Comparison of ENCODE assay signal across 20 cellular contexts in genomic region chr11:8740156-8740555, GRCh38.
"Had no signal": no experiment of that assay in that cellular context is flagged by ENCODE, and none has a peak within 500 bp of the region (broad histone marks: within the 10 kb centered on the region; RNA-seq: fewer than 3 reads in every experiment).

No MANE protein-coding gene starts in this region.

- H3K36me3 ChIP-seq: ovary, thoracic aorta, upper lobe of right lung, vagina had no signal

- H3K4me3 ChIP-seq: dorsolateral prefrontal cortex, esophagus squamous epithelium, lung, ovary, psoas muscle, skin epidermis, spleen, thoracic aorta, tibial nerve, upper lobe of right lung, vagina had no signal

- DNase-seq: dorsolateral prefrontal cortex; effector CD8-positive, alpha-beta T cell; endodermal cell; esophagus squamous epithelium; head of caudate nucleus; kidney; natural killer cell; occipital lobe; ovary; posterior cingulate gyrus; psoas muscle; right cardiac atrium; spleen; stimulated activated naive B cell treated with anti-CD40 and anti-IgM and Interleukin-4, amounts not matched to agents 10 μg/mL and 1 μg/mL and 100 μg/mL, for 72 hours; upper lobe of right lung had no signal

- ATAC-seq: natural killer cell; psoas muscle; stimulated activated naive B cell treated with anti-CD40 and anti-IgM and Interleukin-4, amounts not matched to agents 10 μg/mL and 1 μg/mL and 100 μg/mL, for 72 hours had no signal

- H3K27me3 ChIP-seq: dorsolateral prefrontal cortex, esophagus squamous epithelium, ovary, spleen, tibial nerve, upper lobe of right lung, vagina had no signal

- H3K9me3 ChIP-seq: esophagus squamous epithelium, ovary, psoas muscle, spleen, thoracic aorta, tibial nerve, upper lobe of right lung, vagina had no signal

- H3K27ac ChIP-seq: dorsolateral prefrontal cortex, esophagus squamous epithelium, ovary, psoas muscle, skin epidermis, spleen, tibial nerve, upper lobe of right lung, vagina had no signal

- H3K4me1 ChIP-seq: psoas muscle, spleen, upper lobe of right lung had no signal
